ENCODE assay signal across 8 cellular contexts in genomic region chr4:149980941-149981340, GRCh38.
DNase-seq lines count a peak whose midpoint lies in the region; ATAC-seq, FAIRE-seq and TF ChIP-seq lines count a peak whose summit lies in the region.

No MANE protein-coding gene starts in this region.

- ATAC-seq in naive B cell (ENCODE audit: low read depth in 2 of 2) = peak; percentile 32 to 49

- no peaks in the 10 kb centered on the region for H3K27me3 ChIP-seq in GM06990 (replicated peaks; ENCODE audit: control insufficient read depth, insufficient read depth, low read length)
- H3K27me3 ChIP-seq in transverse colon = no peaks in the 10 kb centered on the region

- 19% methylated on average over 6 of the region's 6 CpGs for WGBS in transverse colon (ENCODE audit: low coverage in 1 of 2), 2 donors

- no peak overlapping the region for H3K27ac ChIP-seq in transverse colon

- H3K36me3 ChIP-seq in GM06990 (ENCODE audit: control insufficient read depth, insufficient read depth, low read length) (no peaks in the 10 kb centered on the region), transverse colon (no peaks in the 10 kb centered on the region)

- H3K4me1 ChIP-seq in transverse colon = peaks cover 0 to 5% (median 0%) of the 10 kb centered on the region in 4 donors

- in situ Hi-C loops in transverse colon (cut with MboI; ENCODE audit: low pct_ligation_motif_present in 1 of 4, low pct_unique_long_range_greater_than_20kb in 1 of 4, low sequenced_read_pairs in 3 of 4) = loop anchor here in 3 of 4 donors (5.0 to 25.0 kb wide), 3 partner anchors 881 to 891 kb away; no protein-coding TSS in a partner anchor

- no peak for TF ChIP-seq EP300 in transverse colon (IDR thresholded peaks at IDR 0.05; ENCODE audit: low read depth)

- H3K36me3 Mint-ChIP-seq in HFFc6 (ENCODE audit: low read depth) (peaks cover 5% of the 10 kb centered on the region; the same call in 1 of the 2 replicates), naive B cell (no peaks in the 10 kb centered on the region)

- DNase-seq in GM06990 (ENCODE audit: extremely low read depth, insufficient read length) = peak; percentile 20
- peak; percentile 39 for DNase-seq in HFFc6
- DNase-seq in NCI-H1105 (lab: John Stamatoyannopoulos, UW) = peak; percentile 8
- DNase-seq in activated CD4-positive, alpha-beta T cell treated with anti-CD3 and anti-CD28 coated beads, Interleukin-2, amount 50 U/mL, for 1 hour = peak; percentile 39
- DNase-seq in erythroblast (lab: John Stamatoyannopoulos, UW) = peak; percentile 35 to 68
- DNase-seq in naive B cell = peak; percentile 32
- peak; percentile 60 for DNase-seq in transverse colon

- TF ChIP-seq CTCF in GM06990 (IDR thresholded peaks at IDR 0.05; ENCODE audit: insufficient read depth, low read length, poor library complexity, severe bottlenecking) = peak; percentile 71
- TF ChIP-seq CTCF in HFFc6 (IDR thresholded peaks at IDR 0.05) = peak; percentile 88
- peak; percentile 69 to 76 (median 74) for TF ChIP-seq CTCF in transverse colon (IDR thresholded peaks at IDR 0.05)

- H3K4me3 Mint-ChIP-seq in HFFc6 (no peak overlapping the region), naive B cell (no peak overlapping the region)

- H3K4me3 ChIP-seq in GM06990 (replicated peaks; ENCODE audit: low read depth, low read length) (no peak overlapping the region), transverse colon (no peak overlapping the region)

- H3K4me1 Mint-ChIP-seq in HFFc6 (ENCODE audit: low read depth) (peaks cover 30% of the 10 kb centered on the region), naive B cell (no peaks in the 10 kb centered on the region)

- no peaks in the 10 kb centered on the region for H3K9me3 ChIP-seq in transverse colon

- intact Hi-C loops in transverse colon (cut with DNase I; ENCODE audit: low total_unique reads) = loop anchor here (10.0 kb wide), 1 partner anchor 894 kb away; no protein-coding TSS in a partner anchor

- TF ChIP-seq POLR2A in erythroblast (IDR thresholded peaks at IDR 0.05; ENCODE audit: low read length) (no peak), transverse colon (IDR thresholded peaks at IDR 0.05) (no peak)

- FAIRE-seq in A204.1 (lab: Jason Lieb, UNC) = peak; percentile 94

- H3K9me3 Mint-ChIP-seq in HFFc6 = no peaks in the 10 kb centered on the region
- H3K9me3 Mint-ChIP-seq in naive B cell = peaks cover 0 to 4% (median 0%) of the 10 kb centered on the region in 7 donors

- H3K27me3 Mint-ChIP-seq in HFFc6 (ENCODE audit: insufficient read depth) = no peaks in the 10 kb centered on the region
- H3K27me3 Mint-ChIP-seq in naive B cell = no peaks in the 10 kb centered on the region

- H3K27ac Mint-ChIP-seq in HFFc6 (no peak overlapping the region), naive B cell (no peak overlapping the region)

Comparison
In these comparisons a context has a peak if more than half of its experiments do, and no peak if none do; other contexts are left out.
1. DNase-seq: peak in every context shown above with its lines; median percentile 60 in transverse colon; 52 in erythroblast; 39 in HFFc6; 39 in activated CD4-positive, alpha-beta T cell treated with anti-CD3 and anti-CD28 coated beads, Interleukin-2, amount 50 U/mL, for 1 hour; 32 in naive B cell; 20 in GM06990; 8 in NCI-H1105.